In genomic region chr2:45909677-45910191, GRCh38 we compare ENCODE assay signal across 8 cellular contexts.
DNase-seq lines count a peak whose midpoint lies in the region; ATAC-seq, FAIRE-seq and TF ChIP-seq lines count a peak whose summit lies in the region.

No MANE protein-coding gene starts in this region.

- CTCF ChIA-PET in GM12878 (lab: Yijun Ruan, JAX): interaction anchor here (0.7 to 1.8 kb wide), 7 partner anchors 9 to 76 kb away, joined by 3 to 5 read pairs (median 3); no protein-coding TSS in a partner anchor

- H3K27me3 Mint-ChIP-seq in activated T-cell treated with anti-CD3 and anti-CD28 coated beads, Interleukin-2, amount 50 U/mL, for 4 hours (ENCODE audit: low read depth): no peaks in the 10 kb centered on the region

- H3K27me3 ChIP-seq in left ventricle myocardium inferior (ENCODE audit: low read depth) (no peaks in the 10 kb centered on the region), GM12878 (replicated peaks in 1 of 2; ENCODE audit: control insufficient read depth in 2 of 2, insufficient read depth in 2 of 2, low read length in 1 of 2) (no peaks in the 10 kb centered on the region), upper lobe of right lung (no peaks in the 10 kb centered on the region)

- TF ChIP-seq CTCF in left ventricle myocardium inferior (IDR thresholded peaks at IDR 0.05; ENCODE audit: borderline replicate concordance): no peak
- no peak for TF ChIP-seq CTCF in GM12878 (IDR thresholded peaks at IDR 0.05 in 2 of 3, conservative IDR thresholded peaks at IDR 0.05 in 1 of 3; ENCODE audit: control insufficient read depth in 2 of 3, extremely low read depth in 1 of 3, insufficient read depth in 1 of 3, low read depth in 3 of 3, low read length in 3 of 3)
- TF ChIP-seq CTCF in upper lobe of right lung (IDR thresholded peaks at IDR 0.05): no peak

- POLR2A ChIA-PET in GM12878 (lab: Charles Lee): interaction anchor here (0.6 to 1.5 kb wide), 7 partner anchors 9 to 256 kb away, joined by 3 to 4 read pairs (median 3); no protein-coding TSS in a partner anchor

- BruUV-seq in GM12878 (replicated peaks; lab: Mats Ljungman, UMichigan): no TSS peak

- no peak overlapping the region for H3K9ac ChIP-seq in GM12878 (ENCODE audit: control insufficient read depth, insufficient read depth, low read length)

- H3K4me1 Mint-ChIP-seq in activated T-cell treated with anti-CD3 and anti-CD28 coated beads, Interleukin-2, amount 50 U/mL, for 4 hours (ENCODE audit: low read depth): peaks cover 4% of the 10 kb centered on the region

- no peak overlapping the region for H3K27ac ChIP-seq in left ventricle myocardium inferior (replicated peaks)
- H3K27ac ChIP-seq in GM12878 (ENCODE audit: control insufficient read depth, insufficient read depth): peak overlapping the region; percentile 66
- H3K27ac ChIP-seq in upper lobe of right lung: peak overlapping the region; percentile 30

- H4K20me1 ChIP-seq in GM12878 (ENCODE audit: control insufficient read depth, insufficient read depth): no peaks in the 10 kb centered on the region

- SMC1A ChIA-PET in GM12878 (lab: Charles Lee; ENCODE audit: uncharacterized antibody, unreplicated experiment): interaction anchor here (0.8 to 5.3 kb wide), 12 partner anchors 9 to 75 kb away, joined by 3 to 31 read pairs (median 5); no protein-coding TSS in a partner anchor

- peak; percentile 89 for FAIRE-seq in GM12878 (lab: Jason Lieb, UNC)

- RAD21 ChIA-PET in GM12878 (lab: Charles Lee; ENCODE audit: unreplicated experiment): interaction anchor here (0.8 to 2.9 kb wide), 8 partner anchors 12 to 74 kb away, joined by 3 to 10 read pairs (median 6); no protein-coding TSS in a partner anchor

- no peak overlapping the region; the same call in 1 of the 2 replicates for H2AFZ ChIP-seq in GM12878 (ENCODE audit: control insufficient read depth, low read depth, low read length)

- H3K36me3 Mint-ChIP-seq in activated T-cell treated with anti-CD3 and anti-CD28 coated beads, Interleukin-2, amount 50 U/mL, for 4 hours (ENCODE audit: insufficient read depth): no peaks in the 10 kb centered on the region

- TF ChIP-seq RAD21 in GM12878 (IDR thresholded peaks at IDR 0.05; ENCODE audit: insufficient read depth, low read depth, low read length): 0 out of 2 replicates have a peak, but pooled peaks have one; percentile 18

- in situ Hi-C loops in GM12878 (cut with MboI): no loop called here

- no peaks in the 10 kb centered on the region for H3K9me3 Mint-ChIP-seq in activated T-cell treated with anti-CD3 and anti-CD28 coated beads, Interleukin-2, amount 50 U/mL, for 4 hours

- TF ChIP-seq POLR2A in GM12878 (IDR thresholded peaks at IDR 0.05; ENCODE audit: low read depth, low read length): no peak

- H3K36me3 ChIP-seq in left ventricle myocardium inferior: no peaks in the 10 kb centered on the region
- H3K36me3 ChIP-seq in GM12878 (ENCODE audit: control insufficient read depth in 2 of 2, insufficient read depth in 2 of 2, low read length in 1 of 2): peaks cover 0 to 2% of the 10 kb centered on the region in 2 experiments; a peak in 1 of 4 replicates
- no peaks in the 10 kb centered on the region for H3K36me3 ChIP-seq in upper lobe of right lung

- ATAC-seq in left ventricle myocardium superior: peak; percentile 18
- ATAC-seq in HG03280 (IDR thresholded peaks at IDR 0.05; ENCODE audit: unreplicated experiment): peak; percentile 72
- peak; percentile 90 for ATAC-seq in GM12878
- peak; percentile 84 for ATAC-seq in upper lobe of right lung
- no peak for ATAC-seq in activated T-cell treated with anti-CD3 and anti-CD28 coated beads, Interleukin-2, amount 50 U/mL, for 4 hours

- TF ChIP-seq EP300 in GM12878 (IDR thresholded peaks at IDR 0.05; ENCODE audit: borderline replicate concordance in 1 of 2, control insufficient read depth in 1 of 2, low read depth in 2 of 2, low read length in 2 of 2): peak; percentile 31 to 38; a peak in 2 of 4 replicates

- no peak overlapping the region for H3K4me3 ChIP-seq in left ventricle myocardium inferior
- H3K4me3 ChIP-seq in GM12878: peak overlapping the region; percentile 13; the same call in 1 of the 2 replicates
- no peak overlapping the region for H3K4me3 ChIP-seq in upper lobe of right lung

- DNase-seq in left ventricle myocardium superior: no peak
- no peak for DNase-seq in left ventricle myocardium inferior
- DNase-seq in GM12878 (ENCODE audit: low read depth, low spot score): no peak
- DNase-seq in upper lobe of right lung: peak; percentile 84
- no peak for DNase-seq in activated T-cell treated with anti-CD3 and anti-CD28 coated beads, Interleukin-2, amount 50 U/mL, for 4 hours
- no peak for DNase-seq in RKO (ENCODE audit: low spot score)
- no peak for DNase-seq in NCI-H526 treated with DMSO at 0.1 percent for 48 hours (lab: John Stamatoyannopoulos, UW)

- WGBS in GM12878 (ENCODE audit: insufficient coverage, insufficient replicate concordance, low lambda C conversion rate, missing lambda C conversion rate): 17% methylated on average over 5 of the region's 5 CpGs

- H3K4me2 ChIP-seq in GM12878 (ENCODE audit: control insufficient read depth, insufficient read depth): peak overlapping the region; percentile 74

- H3K9me3 ChIP-seq in left ventricle myocardium inferior (replicated peaks) (no peaks in the 10 kb centered on the region), GM12878 (replicated peaks; ENCODE audit: control insufficient read depth, insufficient read depth, low read length) (no peaks in the 10 kb centered on the region), upper lobe of right lung (no peaks in the 10 kb centered on the region)

- no peak overlapping the region for H3K4me3 Mint-ChIP-seq in activated T-cell treated with anti-CD3 and anti-CD28 coated beads, Interleukin-2, amount 50 U/mL, for 4 hours

- peaks cover under 1% of the 10 kb centered on the region for H3K79me2 ChIP-seq in GM12878 (ENCODE audit: control insufficient read depth, insufficient read depth, low read length)

- intact Hi-C loops in left ventricle myocardium superior (cut with micrococcal nuclease) (no loop called here), left ventricle myocardium inferior (cut with micrococcal nuclease) (no loop called here), GM12878 (cut with micrococcal nuclease; ENCODE audit: unreplicated experiment) (no loop called here), upper lobe of right lung (cut with DNase I) (no loop called here)

- H3K4me1 ChIP-seq in left ventricle myocardium inferior (peaks cover 27% of the 10 kb centered on the region), GM12878 (ENCODE audit: control insufficient read depth, insufficient read depth, low read length) (peaks cover 35% of the 10 kb centered on the region), upper lobe of right lung (peaks cover 11% of the 10 kb centered on the region)

TF ChIP-seq in GM12878, 131 proteins besides CTCF, POLR2A, EP300 and RAD21 (continues in another document):
- peak in 1 of 2 experiments; percentile 35; a peak in 1 of 4 replicates for TF ChIP-seq BHLHE40 (IDR thresholded peaks at IDR 0.05; ENCODE audit: borderline replicate concordance in 1 of 2, low read depth in 2 of 2, low read length in 1 of 2)
- no peak for TF ChIP-seq NFYA (IDR thresholded peaks at IDR 0.05; ENCODE audit: borderline replicate concordance, low read depth, low read length)
- TF ChIP-seq JUND (IDR thresholded peaks at IDR 0.05; ENCODE audit: low read depth, low read length): no peak
- TF ChIP-seq YBX1 (IDR thresholded peaks at IDR 0.05): no peak
- TF ChIP-seq MXI1 (IDR thresholded peaks at IDR 0.05; ENCODE audit: low read depth, low read length): peak; percentile 96
- no peak for TF ChIP-seq NRF1 (conservative IDR thresholded peaks at IDR 0.05; ENCODE audit: low read depth, low read length)
- no peak for TF ChIP-seq TAF1 (IDR thresholded peaks at IDR 0.05; ENCODE audit: borderline replicate concordance, low read depth, low read length)
- no peak for TF ChIP-seq POU2F2 (IDR thresholded peaks at IDR 0.05; ENCODE audit: borderline replicate concordance, low read depth, low read length)
- TF ChIP-seq KDM1A (IDR thresholded peaks at IDR 0.05; ENCODE audit: borderline replicate concordance): no peak
- no peak for TF ChIP-seq ZNF217 (IDR thresholded peaks at IDR 0.05)
- TF ChIP-seq MLLT1 (IDR thresholded peaks at IDR 0.05): no peak
- TF ChIP-seq TCF3 (IDR thresholded peaks at IDR 0.05; ENCODE audit: borderline replicate concordance, insufficient read depth, low read depth, low read length): no peak
- peak; percentile 64 for TF ChIP-seq RFX5 (IDR thresholded peaks at IDR 0.05; ENCODE audit: low read depth, low read length)
- TF ChIP-seq NBN (IDR thresholded peaks at IDR 0.05): 0 out of 2 replicates have a peak, but pooled peaks have one; percentile 45
- TF ChIP-seq, protein P1, sequence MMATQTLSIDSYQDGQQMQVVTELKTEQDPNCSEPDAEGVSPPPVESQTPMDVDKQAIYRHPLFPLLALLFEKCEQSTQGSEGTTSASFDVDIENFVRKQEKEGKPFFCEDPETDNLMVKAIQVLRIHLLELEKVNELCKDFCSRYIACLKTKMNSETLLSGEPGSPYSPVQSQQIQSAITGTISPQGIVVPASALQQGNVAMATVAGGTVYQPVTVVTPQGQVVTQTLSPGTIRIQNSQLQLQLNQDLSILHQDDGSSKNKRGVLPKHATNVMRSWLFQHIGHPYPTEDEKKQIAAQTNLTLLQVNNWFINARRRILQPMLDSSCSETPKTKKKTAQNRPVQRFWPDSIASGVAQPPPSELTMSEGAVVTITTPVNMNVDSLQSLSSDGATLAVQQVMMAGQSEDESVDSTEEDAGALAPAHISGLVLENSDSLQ (IDR thresholded peaks at IDR 0.05): peak; percentile 50
- TF ChIP-seq USF1 (IDR thresholded peaks at IDR 0.05; ENCODE audit: borderline replicate concordance, extremely low read length, insufficient read depth, low read depth, low read length): peak; percentile 6

Comparison
In these comparisons a context has a peak if more than half of its experiments do, and no peak if none do; other contexts are left out.
1. ATAC-seq: peak in left ventricle myocardium superior (single experiment), HG03280 (single experiment), GM12878 (single experiment) and upper lobe of right lung (single experiment); none in activated T-cell treated with anti-CD3 and anti-CD28 coated beads, Interleukin-2, amount 50 U/mL, for 4 hours (0 of 2).